Comparison of ENCODE assay signal across 35 cellular contexts in genomic region chr16:60367739-60368138, GRCh38.
DNase-seq lines count a peak whose midpoint lies in the region; ATAC-seq, FAIRE-seq and TF ChIP-seq lines count a peak whose summit lies in the region.
"Had no signal": no experiment of that assay in that cellular context is flagged by ENCODE, and none has a peak within 500 bp of the region (broad histone marks: within the 10 kb centered on the region; RNA-seq: fewer than 3 reads in every experiment).

No MANE protein-coding gene starts in this region.

- no peak overlapping the region for H2BK120ac ChIP-seq in mesendoderm (ENCODE audit: low read depth, low read length)

- no peak overlapping the region for H4K5ac ChIP-seq in mesendoderm (ENCODE audit: low read length)

- no peak overlapping the region for H3K56ac ChIP-seq in mesendoderm (ENCODE audit: low read length)

- H3K27me3 ChIP-seq in HepG2 (ENCODE audit: control insufficient read depth in 1 of 2, insufficient read depth in 2 of 2, low read length in 2 of 2), result no peaks in the 10 kb centered on the region
- H3K27me3 ChIP-seq in right lobe of liver, result no peaks in the 10 kb centered on the region
- H3K27me3 ChIP-seq in endodermal cell (ENCODE audit: control insufficient read depth, insufficient read depth, low read length, poor library complexity, severe bottlenecking), result no peaks in the 10 kb centered on the region
- H3K27me3 ChIP-seq in mesendoderm (ENCODE audit: insufficient read depth, low read length, poor library complexity), result no peaks in the 10 kb centered on the region
- H3K27me3 ChIP-seq: BE2C; BLaER1; BLaER1 treated with 17β-estradiol and CSF1 and Interleukin-3, amounts not matched to agents 10 nM and 100 nM had no signal

- H3K18ac ChIP-seq in mesendoderm (ENCODE audit: low read length), result no peak overlapping the region

- H3K4me3 Mint-ChIP-seq in endodermal cell, result no peak overlapping the region
- H3K4me3 Mint-ChIP-seq in activated T-helper 2 cell treated with anti-CD3 and anti-CD28 coated beads, Interferon-gamma antibody, Interleukin-2, Interleukin-4, amounts not matched to agents 10 μg/mL and 5 μg/mL and 100 μg/mL, durations not matched to agents 14 hours and 24 hours and 36 hours (ENCODE audit: low read depth), result no peak overlapping the region
- H3K4me3 Mint-ChIP-seq: B cell; CD14-positive monocyte; CD4-positive, alpha-beta memory T cell; CD4-positive, alpha-beta T cell; CD4-positive, CD25-positive, alpha-beta regulatory T cell; CD8-positive, alpha-beta memory T cell; CD8-positive, alpha-beta T cell had no signal

- H4K20me1 ChIP-seq in HepG2 (ENCODE audit: insufficient read depth, low read length), result no peaks in the 10 kb centered on the region
- H4K20me1 ChIP-seq: BLaER1; BLaER1 treated with 17β-estradiol and CSF1 and Interleukin-3, amounts not matched to agents 10 nM and 100 nM had no signal

- H3K27me3 Mint-ChIP-seq in endodermal cell (ENCODE audit: insufficient read depth), result no peaks in the 10 kb centered on the region
- no peaks in the 10 kb centered on the region for H3K27me3 Mint-ChIP-seq in activated T-helper 2 cell treated with anti-CD3 and anti-CD28 coated beads, Interferon-gamma antibody, Interleukin-2, Interleukin-4, amounts not matched to agents 10 μg/mL and 5 μg/mL and 100 μg/mL, durations not matched to agents 14 hours and 24 hours and 36 hours (ENCODE audit: low read depth)
- H3K27me3 Mint-ChIP-seq: B cell; CD4-positive, alpha-beta memory T cell; CD4-positive, alpha-beta T cell; CD4-positive, CD25-positive, alpha-beta regulatory T cell; CD8-positive, alpha-beta memory T cell had no signal

- no peak overlapping the region for H3K27ac Mint-ChIP-seq in endodermal cell
- H3K27ac Mint-ChIP-seq in activated T-helper 2 cell treated with anti-CD3 and anti-CD28 coated beads, Interferon-gamma antibody, Interleukin-2, Interleukin-4, amounts not matched to agents 10 μg/mL and 5 μg/mL and 100 μg/mL, durations not matched to agents 14 hours and 24 hours and 36 hours, result no peak overlapping the region
- H3K27ac Mint-ChIP-seq: B cell; CD14-positive monocyte; CD4-positive, alpha-beta memory T cell; CD4-positive, alpha-beta T cell; CD4-positive, CD25-positive, alpha-beta regulatory T cell; CD8-positive, alpha-beta memory T cell; CD8-positive, alpha-beta T cell had no signal

- H3K4me1 ChIP-seq in HepG2 (ENCODE audit: insufficient read depth, low read length) (no peaks in the 10 kb centered on the region), right lobe of liver (no peaks in the 10 kb centered on the region), endodermal cell (ENCODE audit: control insufficient read depth, insufficient read depth, low read length) (peaks cover 25% of the 10 kb centered on the region), mesendoderm (ENCODE audit: control insufficient read depth, low read depth, low read length) (peaks cover 5% of the 10 kb centered on the region)
- H3K4me1 ChIP-seq: A549; BE2C; BLaER1; BLaER1 treated with 17β-estradiol and CSF1 and Interleukin-3, amounts not matched to agents 10 nM and 100 nM; Caco-2 had no signal

- no peaks in the 10 kb centered on the region for H3K79me1 ChIP-seq in mesendoderm (ENCODE audit: low read length)

- in situ Hi-C loops in HepG2 (cut with HindIII; ENCODE audit: extremely low pct_ligation_motif_present, low pct_unique_long_range_greater_than_20kb), result no loop called here

- CTCF ChIA-PET in HepG2 (lab: Yijun Ruan, JAX; ENCODE audit: low intra/inter-chr PET ratio, low total read pairs), result no interaction called here

- H2BK5ac ChIP-seq in mesendoderm (ENCODE audit: low read length), result no peak overlapping the region

- TF ChIP-seq EP300 in HepG2 (IDR thresholded peaks at IDR 0.05; ENCODE audit: low read depth in 2 of 2, low read length in 2 of 2) (no peak), HepG2 (CRISPR knock-in tag; IDR thresholded peaks at IDR 0.05; ENCODE audit: borderline replicate concordance) (no peak)

- H3K27ac ChIP-seq in HepG2 (ENCODE audit: extremely low read length, insufficient read depth, low read length) (no peak overlapping the region), right lobe of liver (no peak overlapping the region), endodermal cell (ENCODE audit: low read depth, low read length) (no peak overlapping the region), mesendoderm (ENCODE audit: low read depth, low read length) (no peak overlapping the region)
- H3K27ac ChIP-seq: 22Rv1; A549; BLaER1; BLaER1 treated with 17β-estradiol and CSF1 and Interleukin-3, amounts not matched to agents 10 nM and 100 nM; C4-2B had no signal

- no peak overlapping the region for H3K4ac ChIP-seq in mesendoderm (ENCODE audit: low read depth, low read length)

- peak overlapping the region; percentile 85 for H2BK15ac ChIP-seq in mesendoderm (replicated peaks; ENCODE audit: low read depth)

- TF ChIP-seq CTCF in HepG2 (CRISPR knock-in tag; IDR thresholded peaks at IDR 0.05), result no peak
- no peak for TF ChIP-seq CTCF in right lobe of liver (IDR thresholded peaks at IDR 0.05)
- TF ChIP-seq CTCF in endodermal cell (conservative IDR thresholded peaks at IDR 0.05), result no peak

- H2AK5ac ChIP-seq in mesendoderm (ENCODE audit: low read length), result no peak overlapping the region

- H3K4me2 ChIP-seq in HepG2 (ENCODE audit: low read depth, low read length) (no peak overlapping the region), mesendoderm (ENCODE audit: low read length) (no peak overlapping the region)
- H3K4me2 ChIP-seq: A549; BLaER1; BLaER1 treated with 17β-estradiol and CSF1 and Interleukin-3, amounts not matched to agents 10 nM and 100 nM had no signal

- no peak for DNase-seq in HepG2 (ENCODE audit: low spot score)
- DNase-seq in right lobe of liver, result no peak
- DNase-seq in endodermal cell, result peak; percentile 54
- DNase-seq in mesendoderm, result peak; percentile 54
- no peak for DNase-seq in SKM-1 treated with dmso at 0.1 percent for 144 hours (lab: John Stamatoyannopoulos, UW; ENCODE audit: unreplicated experiment)
- DNase-seq in activated T-helper 2 cell treated with anti-CD3 and anti-CD28 coated beads, Interferon-gamma antibody, Interleukin-2, Interleukin-4, amounts not matched to agents 10 μg/mL and 5 μg/mL and 100 μg/mL, durations not matched to agents 14 hours and 24 hours and 36 hours (ENCODE audit: low spot score), result no peak
- DNase-seq: 8988T; ACHN; AML-193; BE2C; C1 segment of cervical spinal cord; Caco-2; Calu3; CD4-positive, alpha-beta memory T cell; CD4-positive, alpha-beta T cell; CD4-positive, CD25-positive, alpha-beta regulatory T cell; CD8-positive, alpha-beta memory T cell; CD8-positive, alpha-beta T cell; COR-L47; DMS 273 treated with DMSO at 0.1 percent for 48 hours; DMS153; DMS53; DMS79; DMS79 treated with DMSO at 0.1 percent for 48 hours; DND-41; EL had no signal

- no peak overlapping the region for H3K23ac ChIP-seq in mesendoderm (ENCODE audit: low read length)

- intact Hi-C loops in HepG2 (cut with micrococcal nuclease; ENCODE audit: unreplicated experiment), result no loop called here
- intact Hi-C loops in right lobe of liver (cut with DNase I), result no loop called here
- intact Hi-C loops in activated T-helper 2 cell treated with anti-CD3 and anti-CD28 coated beads, Interferon-gamma antibody, Interleukin-2, Interleukin-4, amounts not matched to agents 10 μg/mL and 5 μg/mL and 100 μg/mL, durations not matched to agents 14 hours and 24 hours and 36 hours (cut with micrococcal nuclease), result no loop called here

- no peak for TF ChIP-seq RAD21 in HepG2 (CRISPR knock-in tag; IDR thresholded peaks at IDR 0.05)

- H3K79me2 ChIP-seq in HepG2 (ENCODE audit: insufficient read depth, low read length), result no peaks in the 10 kb centered on the region
- no peaks in the 10 kb centered on the region for H3K79me2 ChIP-seq in mesendoderm (ENCODE audit: control insufficient read depth, insufficient read depth, low read length)

- H3K9ac ChIP-seq in HepG2 (ENCODE audit: insufficient read depth, low read depth, low read length) (no peak overlapping the region), endodermal cell (ENCODE audit: extremely low read depth, low read length, poor library complexity, severe bottlenecking) (no peak overlapping the region), mesendoderm (ENCODE audit: low read length) (no peak overlapping the region)
- H3K9ac ChIP-seq: BLaER1; BLaER1 treated with 17β-estradiol and CSF1 and Interleukin-3, amounts not matched to agents 10 nM and 100 nM had no signal

- H2AFZ ChIP-seq in HepG2 (ENCODE audit: low read length), result no peak overlapping the region

- H3K36me3 Mint-ChIP-seq in endodermal cell (ENCODE audit: low read depth), result peaks cover 9% of the 10 kb centered on the region
- H3K36me3 Mint-ChIP-seq in activated T-helper 2 cell treated with anti-CD3 and anti-CD28 coated beads, Interferon-gamma antibody, Interleukin-2, Interleukin-4, amounts not matched to agents 10 μg/mL and 5 μg/mL and 100 μg/mL, durations not matched to agents 14 hours and 24 hours and 36 hours (ENCODE audit: low read depth), result no peaks in the 10 kb centered on the region
- H3K36me3 Mint-ChIP-seq: CD14-positive monocyte; CD4-positive, alpha-beta memory T cell; CD4-positive, CD25-positive, alpha-beta regulatory T cell; CD8-positive, alpha-beta memory T cell; CD8-positive, alpha-beta T cell had no signal

- H3K4me1 Mint-ChIP-seq in endodermal cell, result peaks cover 63% of the 10 kb centered on the region
- H3K4me1 Mint-ChIP-seq in activated T-helper 2 cell treated with anti-CD3 and anti-CD28 coated beads, Interferon-gamma antibody, Interleukin-2, Interleukin-4, amounts not matched to agents 10 μg/mL and 5 μg/mL and 100 μg/mL, durations not matched to agents 14 hours and 24 hours and 36 hours (ENCODE audit: low read depth), result no peaks in the 10 kb centered on the region
- H3K4me1 Mint-ChIP-seq: B cell; CD14-positive monocyte; CD4-positive, alpha-beta memory T cell; CD4-positive, CD25-positive, alpha-beta regulatory T cell; CD8-positive, alpha-beta memory T cell had no signal

- no TSS peak for BruUV-seq in HepG2 (replicated peaks; lab: Mats Ljungman, UMichigan)

- no peak overlapping the region for H4K8ac ChIP-seq in mesendoderm (ENCODE audit: low read depth, low read length)

- POLR2A ChIA-PET in HepG2 (lab: Yijun Ruan, JAX), result no interaction called here

- peaks cover 67% of the 10 kb centered on the region for H3K9me3 ChIP-seq in HepG2 (ENCODE audit: low read length)
- H3K9me3 ChIP-seq in right lobe of liver, result no peaks in the 10 kb centered on the region
- peaks cover 12% of the 10 kb centered on the region for H3K9me3 ChIP-seq in endodermal cell (ENCODE audit: control insufficient read depth, low read length)
- H3K9me3 ChIP-seq: A549; BE2C; BLaER1; BLaER1 treated with 17β-estradiol and CSF1 and Interleukin-3, amounts not matched to agents 10 nM and 100 nM; Caco-2 had no signal

- peaks cover 14% of the 10 kb centered on the region for H3K9me3 Mint-ChIP-seq in endodermal cell
- peaks cover 20% of the 10 kb centered on the region for H3K9me3 Mint-ChIP-seq in activated T-helper 2 cell treated with anti-CD3 and anti-CD28 coated beads, Interferon-gamma antibody, Interleukin-2, Interleukin-4, amounts not matched to agents 10 μg/mL and 5 μg/mL and 100 μg/mL, durations not matched to agents 14 hours and 24 hours and 36 hours

- ATAC-seq in HepG2 (no peak), right lobe of liver (no peak)
- ATAC-seq: A549; CD8-positive, alpha-beta T cell had no signal

- TF ChIP-seq POLR2A in HepG2 (IDR thresholded peaks at IDR 0.05; ENCODE audit: insufficient read depth in 1 of 2, low read depth in 2 of 2, low read length in 2 of 2), result no peak
- TF ChIP-seq POLR2A in right lobe of liver (IDR thresholded peaks at IDR 0.05), result no peak

- no peak overlapping the region for H3K4me3 ChIP-seq in HepG2 (replicated peaks in 1 of 3; ENCODE audit: insufficient read depth in 1 of 3, low read depth in 2 of 3, low read length in 3 of 3)
- no peak overlapping the region for H3K4me3 ChIP-seq in right lobe of liver
- H3K4me3 ChIP-seq in endodermal cell (ENCODE audit: low read length), result no peak overlapping the region
- no peak overlapping the region for H3K4me3 ChIP-seq in mesendoderm (ENCODE audit: low read length)
- H3K4me3 ChIP-seq: A549; BLaER1; BLaER1 treated with 17β-estradiol and CSF1 and Interleukin-3, amounts not matched to agents 10 nM and 100 nM had no signal

- H3K36me3 ChIP-seq in HepG2 (replicated peaks in 1 of 2; ENCODE audit: control insufficient read depth in 1 of 2, insufficient read depth in 2 of 2, low read length in 2 of 2) (no peaks in the 10 kb centered on the region), right lobe of liver (no peaks in the 10 kb centered on the region), endodermal cell (ENCODE audit: control insufficient read depth, insufficient read depth, low read length) (no peaks in the 10 kb centered on the region), mesendoderm (ENCODE audit: control insufficient read depth, insufficient read depth, low read length) (no peaks in the 10 kb centered on the region)
- H3K36me3 ChIP-seq: BE2C; BLaER1; BLaER1 treated with 17β-estradiol and CSF1 and Interleukin-3, amounts not matched to agents 10 nM and 100 nM had no signal

- FAIRE-seq in HepG2 (lab: Jason Lieb, UNC), result no peak
- FAIRE-seq: A204.1, A549, D721Med had no signal

- 48% methylated on average over 3 of the region's 3 CpGs for WGBS in HepG2 (ENCODE audit: low lambda C conversion rate)
- 63% methylated on average over 3 of the region's 3 CpGs for WGBS in right lobe of liver (ENCODE audit: insufficient coverage, low coverage, low lambda C conversion rate, missing lambda C conversion rate)
- WGBS in endodermal cell (ENCODE audit: insufficient coverage in 1 of 2, insufficient read length in 1 of 2), 2 experiments, result 70 to 83% methylated on average over 3 of the region's 3 CpGs
- no CpG with 5 or more reads among the region's 3 CpGs for WGBS in mesendoderm (ENCODE audit: extremely low coverage, insufficient coverage, low lambda C conversion rate)

Comparison
In these comparisons a context has a peak if more than half of its experiments do, and no peak if none do; other contexts are left out.
1. DNase-seq: peak in endodermal cell (single experiment) and mesendoderm (single experiment); none in HepG2 (single experiment), right lobe of liver (0 of 3), SKM-1 treated with dmso at 0.1 percent for 144 hours (single experiment) and activated T-helper 2 cell treated with anti-CD3 and anti-CD28 coated beads, Interferon-gamma antibody, Interleukin-2, Interleukin-4, amounts not matched to agents 10 μg/mL and 5 μg/mL and 100 μg/mL, durations not matched to agents 14 hours and 24 hours and 36 hours (single experiment).